ENCODE assay signal across 10 cellular contexts in genomic region chr11:108616549-108616948, GRCh38. TPM values are rescaled to one million over a fixed set of nuclear protein-coding genes. Genes with fewer than 3 reads are reported as not detected.
DNase-seq lines count a peak whose midpoint lies in the region; ATAC-seq lines count a peak whose summit lies in the region.
"Had no signal": no experiment of that assay in that cellular context is flagged by ENCODE, and none has a peak within 500 bp of the region (broad histone marks: within the 10 kb centered on the region; RNA-seq: fewer than 3 reads in every experiment).

No MANE protein-coding gene starts in this region.

- no peaks in the 10 kb centered on the region for H3K4me1 Mint-ChIP-seq in natural killer cell treated with Interleukin-12 subunit alpha and Interleukin-12 subunit beta and Interleukin-15 and Interleukin-18, amount 100 ng/mL, for 72 hours (ENCODE audit: low read depth in 2 of 2)

- intact Hi-C loops in left cardiac atrium (cut with DNase I): no loop called here

- H3K27me3 Mint-ChIP-seq in natural killer cell treated with Interleukin-12 subunit alpha and Interleukin-12 subunit beta and Interleukin-15 and Interleukin-18, amount 100 ng/mL, for 72 hours: peaks cover 28 to 32% of the 10 kb centered on the region in 2 donors

- no peak overlapping the region for H3K27ac Mint-ChIP-seq in natural killer cell treated with Interleukin-12 subunit alpha and Interleukin-12 subunit beta and Interleukin-15 and Interleukin-18, amount 100 ng/mL, for 72 hours

- no peak overlapping the region for H3K4me3 Mint-ChIP-seq in natural killer cell treated with Interleukin-12 subunit alpha and Interleukin-12 subunit beta and Interleukin-15 and Interleukin-18, amount 100 ng/mL, for 72 hours

- H3K9me3 Mint-ChIP-seq in natural killer cell treated with Interleukin-12 subunit alpha and Interleukin-12 subunit beta and Interleukin-15 and Interleukin-18, amount 100 ng/mL, for 72 hours: no peaks in the 10 kb centered on the region

- H3K36me3 Mint-ChIP-seq in natural killer cell treated with Interleukin-12 subunit alpha and Interleukin-12 subunit beta and Interleukin-15 and Interleukin-18, amount 100 ng/mL, for 72 hours: no peaks in the 10 kb centered on the region

- no peak for ATAC-seq in natural killer cell treated with Interleukin-12 subunit alpha and Interleukin-12 subunit beta and Interleukin-15 and Interleukin-18, amount 100 ng/mL, for 72 hours
- no peak for ATAC-seq in left cardiac atrium

- DNase-seq in A172 (ENCODE audit: low spot score) (peak; percentile 93), HPDE6-E6E7 (ENCODE audit: extremely low spot score) (peak; percentile 92), amniotic stem cell (lab: John Stamatoyannopoulos, UW) (peak; percentile 10), hepatic stellate cell (ENCODE audit: low spot score) (peak; percentile 13), globus pallidus (ENCODE audit: low spot score) (no peak), left cardiac atrium (no peak), GM19238 (ENCODE audit: insufficient read length, low spot score) (no peak)
- no peak for DNase-seq in natural killer cell treated with Interleukin-12 subunit alpha and Interleukin-12 subunit beta and Interleukin-15 and Interleukin-18, amount 100 ng/mL, for 72 hours (ENCODE audit: low spot score)
- DNase-seq: dorsolateral prefrontal cortex, NCI-H446 had no signal

RNA-seq across cellular contexts. Expression of gene EXPH5, which starts 23.0 kb away (rescaled TPM):
- total RNA-seq in A172 (2014; rRNA removed; shearing (Covaris generic)): 1.3 and 2.3 TPM in 2 replicates
- total RNA-seq in natural killer cell treated with Interleukin-12 subunit alpha and Interleukin-12 subunit beta and Interleukin-15 and Interleukin-18, amount 100 ng/mL, for 72 hours: under 1 TPM; 0.56 to 0.90 TPM
- total RNA-seq in left cardiac atrium: 1 to 10 TPM; 2.5 to 3.5 TPM

RNA-seq across cellular contexts. Expression of gene DDX10, which starts 48.3 kb away (rescaled TPM):
- 19.7 and 28.0 TPM in 2 replicates for total RNA-seq in A172 (2014; rRNA removed; shearing (Covaris generic))
- total RNA-seq in natural killer cell treated with Interleukin-12 subunit alpha and Interleukin-12 subunit beta and Interleukin-15 and Interleukin-18, amount 100 ng/mL, for 72 hours: 10 to 100 TPM; 39.2 to 84.1 TPM
- 10 to 100 TPM; 13.5 to 19.8 TPM for total RNA-seq in left cardiac atrium

Comparison
In these comparisons a context has a peak if more than half of its experiments do, and no peak if none do; other contexts are left out.
1. DNase-seq: peak in A172 (single experiment), HPDE6-E6E7 (single experiment), amniotic stem cell (single experiment) and hepatic stellate cell (single experiment); none in globus pallidus (single experiment), natural killer cell treated with Interleukin-12 subunit alpha and Interleukin-12 subunit beta and Interleukin-15 and Interleukin-18, amount 100 ng/mL, for 72 hours (single experiment), left cardiac atrium (single experiment) and GM19238 (single experiment).